Comparison of ENCODE assay signal across 9 cellular contexts in genomic region chr15:49402515-49403296, GRCh38. TPM values are rescaled to one million over a fixed set of nuclear protein-coding genes. Genes with fewer than 3 reads are reported as not detected.
"Had no signal": no experiment of that assay in that cellular context is flagged by ENCODE, and none has a peak within 500 bp of the region (broad histone marks: within the 10 kb centered on the region; RNA-seq: fewer than 3 reads in every experiment).

No MANE protein-coding gene starts in this region.

RNA-seq across cellular contexts. Expression of gene FGF7, which starts 20.3 kb away (rescaled TPM):
- total RNA-seq: activated naive CD4-positive, alpha-beta T cell treated with anti-CD3 and anti-CD28 coated beads for 36 hours; activated naive CD4-positive, alpha-beta T cell treated with anti-CD3 and anti-CD28 coated beads, Interleukin-2, amount 50 U/mL, for 72 hours; activated naive CD8-positive, alpha-beta T cell treated with anti-CD3 and anti-CD28 coated beads for 36 hours; activated naive CD8-positive, alpha-beta T cell treated with anti-CD3 and anti-CD28 coated beads, Interleukin-2, amount 10 ng/mL, durations not matched to agents 7 days and 5 days; activated T-cell treated with anti-CD3 and anti-CD28 coated beads, Interleukin-2, amount 50 U/mL, for 72 hours; activated T-helper 1 cell treated with anti-CD3 and anti-CD28 coated beads, Interleukin-12 subunit alpha, Interleukin-12 subunit beta, Interleukin-2, Interleukin-4 antibody, amounts not matched to agents 30 ng/mL and 10 ng/mL and 1 ng/mL, durations not matched to agents 14 hours and 24 hours and 36 hours; activated T-helper 17 cell treated with anti-CD3 and anti-CD28 coated beads, Interleukin-2, amount 50 U/mL, for 72 hours; activated T-helper 2 cell treated with anti-CD3 and anti-CD28 coated beads, Interferon-gamma antibody, Interleukin-2, Interleukin-4, amounts not matched to agents 10 μg/mL and 5 μg/mL and 100 μg/mL, durations not matched to agents 14 hours and 24 hours and 36 hours; chondrocyte had no signal
